In the genomic region with DNA sequence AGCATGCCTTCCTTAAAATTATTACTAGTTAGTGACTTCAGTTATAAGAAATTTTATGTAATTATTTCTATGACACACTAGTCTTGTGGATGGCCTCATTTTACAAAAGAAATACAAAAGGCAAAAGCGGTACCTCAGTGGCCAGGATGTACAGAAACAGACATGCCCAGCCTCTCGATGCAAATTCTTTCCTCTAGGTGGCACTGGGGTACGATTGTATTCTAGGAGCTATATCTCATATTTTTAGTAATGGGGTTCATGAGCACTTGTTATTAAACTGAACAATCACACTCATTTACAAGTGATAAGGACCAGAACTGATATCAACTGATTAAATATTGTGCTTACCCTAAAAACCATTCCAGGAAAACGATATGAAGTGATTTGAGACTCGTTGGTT, we compare ENCODE assay signal across 11 cellular contexts. TPM values are rescaled to one million over a fixed set of nuclear protein-coding genes. Genes with fewer than 3 reads are reported as not detected.
DNase-seq lines count a peak whose midpoint lies in the region; ATAC-seq, FAIRE-seq and TF ChIP-seq lines count a peak whose summit lies in the region.
"Had no signal": no experiment of that assay in that cellular context is flagged by ENCODE, and none has a peak within 500 bp of the region (broad histone marks: within the 10 kb centered on the region; RNA-seq: fewer than 3 reads in every experiment).

No MANE protein-coding gene starts in this region.

- H3K27ac Mint-ChIP-seq in Calu3 (ENCODE audit: unreplicated experiment), result no peak overlapping the region

- H3K9me3 ChIP-seq in HAP-1 (no peaks in the 10 kb centered on the region; the same call in 1 of the 2 replicates), keratinocyte (ENCODE audit: control insufficient read depth, low read depth, low read length) (no peaks in the 10 kb centered on the region)

- H3K9me1 ChIP-seq in keratinocyte (ENCODE audit: control insufficient read depth, extremely low read depth, insufficient read depth, low read length), result no peaks in the 10 kb centered on the region

- no peaks in the 10 kb centered on the region for H3K4me1 ChIP-seq in HAP-1
- H3K4me1 ChIP-seq in keratinocyte (ENCODE audit: control insufficient read depth, extremely low read depth, insufficient read depth, low read length), result no peaks in the 10 kb centered on the region

- in situ Hi-C loops in HAP-1 (cut with MboI; ENCODE audit: low sequenced_read_pairs), result no loop called here

- no peak overlapping the region for H2AFZ ChIP-seq in keratinocyte (ENCODE audit: control insufficient read depth, low read length)

- H3K4me3 Mint-ChIP-seq in Calu3 (ENCODE audit: low read depth, unreplicated experiment), result no peak overlapping the region
- H3K4me3 Mint-ChIP-seq: naive B cell had no signal

- H3K4me3 ChIP-seq in HAP-1 (no peak overlapping the region), keratinocyte (ENCODE audit: control insufficient read depth in 2 of 3, extremely low read depth in 1 of 3, insufficient read depth in 2 of 3, low read depth in 1 of 3, low read length in 3 of 3) (no peak overlapping the region)

- CTCF ChIA-PET in Calu3 (lab: Charles Lee), result interaction anchor here (1.5 to 1.6 kb wide), 2 partner anchors 13 to 459 kb away, joined by 3 to 10 read pairs; no protein-coding TSS in a partner anchor

- H3K9me3 Mint-ChIP-seq in Calu3 (ENCODE audit: low read depth, unreplicated experiment), result no peaks in the 10 kb centered on the region

- H3K36me3 Mint-ChIP-seq in Calu3 (ENCODE audit: insufficient read depth, unreplicated experiment), result no peaks in the 10 kb centered on the region

- no peaks in the 10 kb centered on the region for H4K20me1 ChIP-seq in keratinocyte (ENCODE audit: control insufficient read depth, extremely low read depth, insufficient read depth, low read length)

- intact Hi-C loops in Calu3 (cut with micrococcal nuclease; ENCODE audit: unreplicated experiment), result no loop called here

- no peaks in the 10 kb centered on the region for H3K4me1 Mint-ChIP-seq in Calu3 (ENCODE audit: low read depth, unreplicated experiment)
- H3K4me1 Mint-ChIP-seq: naive B cell had no signal

- H3K4me2 ChIP-seq in keratinocyte (ENCODE audit: control insufficient read depth, extremely low read depth, insufficient read depth, low read depth, low read length), result no peak overlapping the region

- ATAC-seq in SK-N-SH treated with all-trans-retinoic acid at 6 μM for 48 hours (peak; percentile 92), GM18519 (IDR thresholded peaks at IDR 0.05; ENCODE audit: low FRiP score, unreplicated experiment) (no peak), HG03175 (IDR thresholded peaks at IDR 0.05; ENCODE audit: unreplicated experiment) (no peak)
- no peak for ATAC-seq in stimulated activated naive CD8-positive, alpha-beta T cell treated with anti-CD3 and anti-CD28 coated beads, Interleukin-15, Interleukin-2, amounts not matched to agents 100 U/mL and 50 U/mL, for 24 hours

- no peaks in the 10 kb centered on the region for H3K79me2 ChIP-seq in keratinocyte (ENCODE audit: control insufficient read depth, insufficient read depth, low read length)

- FAIRE-seq in keratinocyte (lab: Jason Lieb, UNC), result no peak
- FAIRE-seq: colon had no signal

- H3K27me3 Mint-ChIP-seq in Calu3 (ENCODE audit: unreplicated experiment), result peaks cover 7% of the 10 kb centered on the region
- H3K27me3 Mint-ChIP-seq: naive B cell had no signal

- no peak overlapping the region for H3K27ac ChIP-seq in keratinocyte (ENCODE audit: control insufficient read depth, insufficient read depth, low read length)

- BruUV-seq in Calu3 (replicated peaks; lab: Mats Ljungman, UMichigan), result no TSS peak

- dilution Hi-C loops in keratinocyte (cut with MboI; ENCODE audit: extremely low pct_ligation_motif_present, low sequenced_read_pairs), result loop anchor here (25.0 kb wide), 1 partner anchor 471 kb away; a partner anchor contains a TSS

- peak; percentile 18 for TF ChIP-seq CTCF in Calu3 (IDR thresholded peaks at IDR 0.05; ENCODE audit: unreplicated experiment)
- TF ChIP-seq CTCF in keratinocyte (optimal IDR thresholded peaks at IDR 0.05 in 1 of 3, IDR thresholded peaks at IDR 0.05 in 1 of 3, conservative IDR thresholded peaks at IDR 0.05 in 1 of 3; ENCODE audit: extremely low read depth in 1 of 3, insufficient read depth in 2 of 3, low read length in 3 of 3), result peak; percentile 32 to 55 (median 51)

- H3K36me3 ChIP-seq in HAP-1 (replicated peaks) (no peaks in the 10 kb centered on the region), keratinocyte (ENCODE audit: control insufficient read depth in 2 of 2, extremely low read depth in 1 of 2, insufficient read depth in 2 of 2, low read length in 2 of 2) (no peaks in the 10 kb centered on the region)

- no peaks in the 10 kb centered on the region for H3K27me3 ChIP-seq in HAP-1 (ENCODE audit: low read depth)
- H3K27me3 ChIP-seq in keratinocyte (ENCODE audit: control insufficient read depth, extremely low read depth, insufficient read depth, low read length), result no peaks in the 10 kb centered on the region

- peak; percentile 42 for DNase-seq in Calu3
- DNase-seq in HAP-1 (ENCODE audit: low spot score in 2 of 2), result peak; percentile 20 to 60
- DNase-seq in keratinocyte (ENCODE audit: low read depth, low spot score), result no peak
- no peak for DNase-seq in stimulated activated naive CD8-positive, alpha-beta T cell treated with anti-CD3 and anti-CD28 coated beads, Interleukin-15, Interleukin-2, amounts not matched to agents 100 U/mL and 50 U/mL, for 24 hours
- DNase-seq in cortex of kidney (lab: John Stamatoyannopoulos, UW), result no peak
- DNase-seq: naive B cell, T-helper 9 cell had no signal

- no peak overlapping the region for H3K9ac ChIP-seq in keratinocyte (ENCODE audit: control insufficient read depth, extremely low read depth, insufficient read depth, low read length)

TF ChIP-seq in SK-N-SH treated with all-trans-retinoic acid at 6 μM for 48 hours, 23 proteins besides CTCF, POLR2A, EP300 and RAD21 (continues in another document):
- TF ChIP-seq ZNF70 (CRISPR knock-in tag; IDR thresholded peaks at IDR 0.05) (no peak), ZNF8 (CRISPR knock-in tag; IDR thresholded peaks at IDR 0.05) (no peak), ZC3H10 (CRISPR knock-in tag; IDR thresholded peaks at IDR 0.05) (no peak), ESRRG (CRISPR knock-in tag; IDR thresholded peaks at IDR 0.05) (no peak), CSDC2 (CRISPR knock-in tag; IDR thresholded peaks at IDR 0.05) (no peak), RARB (CRISPR knock-in tag; IDR thresholded peaks at IDR 0.05) (no peak), GLIS3 (CRISPR knock-in tag; IDR thresholded peaks at IDR 0.05) (no peak)
- TF ChIP-seq, protein P1, sequence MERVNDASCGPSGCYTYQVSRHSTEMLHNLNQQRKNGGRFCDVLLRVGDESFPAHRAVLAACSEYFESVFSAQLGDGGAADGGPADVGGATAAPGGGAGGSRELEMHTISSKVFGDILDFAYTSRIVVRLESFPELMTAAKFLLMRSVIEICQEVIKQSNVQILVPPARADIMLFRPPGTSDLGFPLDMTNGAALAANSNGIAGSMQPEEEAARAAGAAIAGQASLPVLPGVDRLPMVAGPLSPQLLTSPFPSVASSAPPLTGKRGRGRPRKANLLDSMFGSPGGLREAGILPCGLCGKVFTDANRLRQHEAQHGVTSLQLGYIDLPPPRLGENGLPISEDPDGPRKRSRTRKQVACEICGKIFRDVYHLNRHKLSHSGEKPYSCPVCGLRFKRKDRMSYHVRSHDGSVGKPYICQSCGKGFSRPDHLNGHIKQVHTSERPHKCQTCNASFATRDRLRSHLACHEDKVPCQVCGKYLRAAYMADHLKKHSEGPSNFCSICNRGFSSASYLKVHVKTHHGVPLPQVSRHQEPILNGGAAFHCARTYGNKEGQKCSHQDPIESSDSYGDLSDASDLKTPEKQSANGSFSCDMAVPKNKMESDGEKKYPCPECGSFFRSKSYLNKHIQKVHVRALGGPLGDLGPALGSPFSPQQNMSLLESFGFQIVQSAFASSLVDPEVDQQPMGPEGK (CRISPR knock-in tag; IDR thresholded peaks at IDR 0.05; ENCODE audit: borderline replicate concordance), result no peak
- TF ChIP-seq, protein P2, sequence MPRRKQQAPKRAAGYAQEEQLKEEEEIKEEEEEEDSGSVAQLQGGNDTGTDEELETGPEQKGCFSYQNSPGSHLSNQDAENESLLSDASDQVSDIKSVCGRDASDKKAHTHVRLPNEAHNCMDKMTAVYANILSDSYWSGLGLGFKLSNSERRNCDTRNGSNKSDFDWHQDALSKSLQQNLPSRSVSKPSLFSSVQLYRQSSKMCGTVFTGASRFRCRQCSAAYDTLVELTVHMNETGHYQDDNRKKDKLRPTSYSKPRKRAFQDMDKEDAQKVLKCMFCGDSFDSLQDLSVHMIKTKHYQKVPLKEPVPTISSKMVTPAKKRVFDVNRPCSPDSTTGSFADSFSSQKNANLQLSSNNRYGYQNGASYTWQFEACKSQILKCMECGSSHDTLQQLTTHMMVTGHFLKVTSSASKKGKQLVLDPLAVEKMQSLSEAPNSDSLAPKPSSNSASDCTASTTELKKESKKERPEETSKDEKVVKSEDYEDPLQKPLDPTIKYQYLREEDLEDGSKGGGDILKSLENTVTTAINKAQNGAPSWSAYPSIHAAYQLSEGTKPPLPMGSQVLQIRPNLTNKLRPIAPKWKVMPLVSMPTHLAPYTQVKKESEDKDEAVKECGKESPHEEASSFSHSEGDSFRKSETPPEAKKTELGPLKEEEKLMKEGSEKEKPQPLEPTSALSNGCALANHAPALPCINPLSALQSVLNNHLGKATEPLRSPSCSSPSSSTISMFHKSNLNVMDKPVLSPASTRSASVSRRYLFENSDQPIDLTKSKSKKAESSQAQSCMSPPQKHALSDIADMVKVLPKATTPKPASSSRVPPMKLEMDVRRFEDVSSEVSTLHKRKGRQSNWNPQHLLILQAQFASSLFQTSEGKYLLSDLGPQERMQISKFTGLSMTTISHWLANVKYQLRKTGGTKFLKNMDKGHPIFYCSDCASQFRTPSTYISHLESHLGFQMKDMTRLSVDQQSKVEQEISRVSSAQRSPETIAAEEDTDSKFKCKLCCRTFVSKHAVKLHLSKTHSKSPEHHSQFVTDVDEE (CRISPR knock-in tag; IDR thresholded peaks at IDR 0.05), result no peak

RNA-seq across cellular contexts. Expression of a gene that starts 59.8 kb away (rescaled TPM):
- 143 and 202 TPM in 2 replicates for total RNA-seq in Calu3 (2022)
- polyA plus RNA-seq in keratinocyte, result 28.6 to 48.7 TPM (median 41.9 TPM) in 3 replicates
- 28.8 TPM for polyA plus RNA-seq in keratinocyte (2011; ENCODE audit: low read depth)
- 40.0 and 41.6 TPM in 2 replicates for polyA plus RNA-seq in keratinocyte (2011; cell fraction: cytosol; rRNA removed)
- 28.3 and 32.3 TPM in 2 replicates for polyA plus RNA-seq in keratinocyte (2011; cell fraction: nucleus; rRNA removed)
- polyA plus RNA-seq in keratinocyte (2012; ENCODE audit: low replicate concordance), result 49.0 and 58.5 TPM in 2 replicates
- 67.0 to 69.1 TPM (median 67.7 TPM) in 3 replicates for polyA minus RNA-seq in keratinocyte
- polyA minus RNA-seq in keratinocyte (2011; cell fraction: cytosol; rRNA and poly(A)+ RNA removed), result 61.0 TPM
- 15.2 and 31.3 TPM in 2 replicates for polyA minus RNA-seq in keratinocyte (2011; cell fraction: nucleus; rRNA and poly(A)+ RNA removed)

Comparison
In these comparisons a context has a peak if more than half of its experiments do, and no peak if none do; other contexts are left out.
1. DNase-seq: peak in Calu3 (single experiment) and HAP-1 (2 of 2); none in keratinocyte (single experiment), stimulated activated naive CD8-positive, alpha-beta T cell treated with anti-CD3 and anti-CD28 coated beads, Interleukin-15, Interleukin-2, amounts not matched to agents 100 U/mL and 50 U/mL, for 24 hours (single experiment) and cortex of kidney (single experiment).